ENCODE assay signal across 24 cellular contexts in genomic region chr5:124909734-124910133, GRCh38.
DNase-seq lines count a peak whose midpoint lies in the region; ATAC-seq and TF ChIP-seq lines count a peak whose summit lies in the region.
"Had no signal": no experiment of that assay in that cellular context is flagged by ENCODE, and none has a peak within 500 bp of the region (broad histone marks: within the 10 kb centered on the region; RNA-seq: fewer than 3 reads in every experiment).

No MANE protein-coding gene starts in this region.

- TF ChIP-seq CTCF in HEK293 (tag by site-specific recombination; IDR thresholded peaks at IDR 0.05) (no peak), VCaP (conservative IDR thresholded peaks at IDR 0.05) (no peak), neural progenitor cell (IDR thresholded peaks at IDR 0.05) (no peak)

- peaks cover 24% of the 10 kb centered on the region for H3K9me3 Mint-ChIP-seq in neural progenitor cell
- H3K9me3 Mint-ChIP-seq: activated CD4-positive, alpha-beta T cell treated with anti-CD3 and anti-CD28 coated beads, Interleukin-2, amount 10 ng/mL, durations not matched to agents 7 days and 5 days; activated naive CD4-positive, alpha-beta T cell treated with anti-CD3 and anti-CD28 coated beads, Interleukin-2, amount 10 ng/mL, durations not matched to agents 7 days and 5 days; activated T-helper 1 cell treated with anti-CD3 and anti-CD28 coated beads, Interleukin-12 subunit alpha, Interleukin-12 subunit beta, Interleukin-2, Interleukin-4 antibody, amounts not matched to agents 30 ng/mL and 10 ng/mL and 1 ng/mL, durations not matched to agents 14 hours and 24 hours and 36 hours; GM23338 had no signal

- ATAC-seq in HG03097 (IDR thresholded peaks at IDR 0.05; ENCODE audit: low FRiP score, unreplicated experiment): no peak
- ATAC-seq: GM23338, K562, lower lobe of right lung had no signal

- H3K27me3 Mint-ChIP-seq in neural progenitor cell (ENCODE audit: insufficient read depth, low read depth): peaks cover 4% of the 10 kb centered on the region
- H3K27me3 Mint-ChIP-seq: activated naive CD4-positive, alpha-beta T cell treated with anti-CD3 and anti-CD28 coated beads, Interleukin-2, amount 10 ng/mL, durations not matched to agents 7 days and 5 days; CD4-positive, CD25-positive, alpha-beta regulatory T cell had no signal

- peak overlapping the region; percentile 16; the same call in 1 of the 2 replicates for H3K9ac ChIP-seq in BLaER1
- H3K9ac ChIP-seq in neural progenitor cell: no peak overlapping the region
- H3K9ac ChIP-seq: SK-N-SH had no signal

- peaks cover 16% of the 10 kb centered on the region for H3K36me3 Mint-ChIP-seq in neural progenitor cell
- H3K36me3 Mint-ChIP-seq: activated naive CD4-positive, alpha-beta T cell treated with anti-CD3 and anti-CD28 coated beads, Interleukin-2, amount 10 ng/mL, durations not matched to agents 7 days and 5 days; CD4-positive, CD25-positive, alpha-beta regulatory T cell had no signal

- H3F3A ChIP-seq in neural progenitor cell (ENCODE audit: low read depth): peaks cover 47% of the 10 kb centered on the region

- H2AFZ ChIP-seq in neural progenitor cell (replicated peaks): no peak overlapping the region
- H2AFZ ChIP-seq: GM23338 had no signal

- no peaks in the 10 kb centered on the region for H3K79me2 ChIP-seq in neural progenitor cell (ENCODE audit: low read depth)

- H3K4me1 ChIP-seq in BLaER1: peaks cover 100% of the 10 kb centered on the region
- peaks cover 47% of the 10 kb centered on the region for H3K4me1 ChIP-seq in HEK293 (ENCODE audit: control insufficient read depth, insufficient read depth, low read length)
- H3K4me1 ChIP-seq in neural progenitor cell: peaks cover 52% of the 10 kb centered on the region

- H3K27ac ChIP-seq in BLaER1: peak overlapping the region; percentile 89
- peak overlapping the region; percentile 80 for H3K27ac ChIP-seq in HEK293 (ENCODE audit: extremely low read depth, low read depth, low read length)
- H3K27ac ChIP-seq in VCaP: peak overlapping the region; percentile 88
- H3K27ac ChIP-seq in neural progenitor cell: no peak overlapping the region
- H3K27ac ChIP-seq: lower lobe of right lung had no signal

- H3K9me3 ChIP-seq in BLaER1: peaks cover 7% of the 10 kb centered on the region; the same call in 1 of the 2 replicates
- H3K9me3 ChIP-seq in HEK293 (ENCODE audit: control insufficient read depth, insufficient read depth, low read depth, low read length): no peaks in the 10 kb centered on the region
- no peaks in the 10 kb centered on the region for H3K9me3 ChIP-seq in neural progenitor cell (ENCODE audit: low read depth)
- H3K9me3 ChIP-seq: lower lobe of right lung, MG63, SK-N-SH had no signal

- DNase-seq in neural progenitor cell (ENCODE audit: low spot score): no peak
- no peak for DNase-seq in OCI-M2 (lab: John Stamatoyannopoulos, UW; ENCODE audit: unreplicated experiment)
- no peak for DNase-seq in cortex of kidney (lab: John Stamatoyannopoulos, UW)
- DNase-seq: activated CD4-positive, alpha-beta T cell treated with anti-CD3 and anti-CD28 coated beads, Interleukin-2, amount 10 ng/mL, durations not matched to agents 7 days and 5 days; activated naive CD4-positive, alpha-beta T cell treated with anti-CD3 and anti-CD28 coated beads, Interleukin-2, amount 10 ng/mL, durations not matched to agents 7 days and 5 days; amygdala; CD4-positive, CD25-positive, alpha-beta regulatory T cell; DMS153; lower lobe of right lung; MG63; NCI-H524; occipital lobe; stimulated activated CD4-positive, alpha-beta T cell treated with anti-CD3 and anti-CD28 coated beads, Interleukin-1b, Interleukin-23, amount 100 ng/mL, for 48 hours; substantia nigra had no signal

- H3K4me3 ChIP-seq in BLaER1 (no peak overlapping the region), HEK293 (ENCODE audit: low read depth, low read length) (no peak overlapping the region), neural progenitor cell (no peak overlapping the region)
- H3K4me3 ChIP-seq: cardiac muscle cell, GM23338, K562, lower lobe of right lung, MG63, skin epidermis had no signal

- peak overlapping the region; percentile 17 for H3K4me3 Mint-ChIP-seq in neural progenitor cell
- H3K4me3 Mint-ChIP-seq: activated CD4-positive, alpha-beta T cell treated with anti-CD3 and anti-CD28 coated beads, Interleukin-2, amount 10 ng/mL, durations not matched to agents 7 days and 5 days; activated naive CD4-positive, alpha-beta T cell treated with anti-CD3 and anti-CD28 coated beads, Interleukin-2, amount 10 ng/mL, durations not matched to agents 7 days and 5 days; activated T-helper 1 cell treated with anti-CD3 and anti-CD28 coated beads, Interleukin-12 subunit alpha, Interleukin-12 subunit beta, Interleukin-2, Interleukin-4 antibody, amounts not matched to agents 30 ng/mL and 10 ng/mL and 1 ng/mL, durations not matched to agents 14 hours and 24 hours and 36 hours; CD4-positive, CD25-positive, alpha-beta regulatory T cell; GM23338 had no signal

- POLR2A ChIA-PET in HEK293 (lab: Yijun Ruan, JAX): interaction anchor here (2.2 kb wide), 1 partner anchor 162 kb away, joined by 15 read pairs; no protein-coding TSS in a partner anchor

- H4K20me1 ChIP-seq in BLaER1 (no peaks in the 10 kb centered on the region), neural progenitor cell (ENCODE audit: low read depth) (no peaks in the 10 kb centered on the region)

- H3K36me3 ChIP-seq in BLaER1: no peaks in the 10 kb centered on the region
- no peaks in the 10 kb centered on the region for H3K36me3 ChIP-seq in HEK293 (ENCODE audit: control insufficient read depth in 2 of 2, insufficient read depth in 1 of 2, low read length in 2 of 2)
- H3K36me3 ChIP-seq in neural progenitor cell: no peaks in the 10 kb centered on the region
- H3K36me3 ChIP-seq: cardiac muscle cell, lower lobe of right lung, MG63 had no signal

- H3K27ac Mint-ChIP-seq in neural progenitor cell: peak overlapping the region; percentile 11
- H3K27ac Mint-ChIP-seq: activated CD4-positive, alpha-beta T cell treated with anti-CD3 and anti-CD28 coated beads, Interleukin-2, amount 10 ng/mL, durations not matched to agents 7 days and 5 days; activated naive CD4-positive, alpha-beta T cell treated with anti-CD3 and anti-CD28 coated beads, Interleukin-2, amount 10 ng/mL, durations not matched to agents 7 days and 5 days; activated T-helper 1 cell treated with anti-CD3 and anti-CD28 coated beads, Interleukin-12 subunit alpha, Interleukin-12 subunit beta, Interleukin-2, Interleukin-4 antibody, amounts not matched to agents 30 ng/mL and 10 ng/mL and 1 ng/mL, durations not matched to agents 14 hours and 24 hours and 36 hours; CD4-positive, CD25-positive, alpha-beta regulatory T cell; GM23338 had no signal

- H3K4me2 ChIP-seq in BLaER1: peak overlapping the region; percentile 74
- peak overlapping the region; percentile 33 for H3K4me2 ChIP-seq in neural progenitor cell
- H3K4me2 ChIP-seq: GM23338, SK-N-SH had no signal

- H3K4me1 Mint-ChIP-seq in neural progenitor cell: peaks cover 70% of the 10 kb centered on the region
- H3K4me1 Mint-ChIP-seq: activated CD4-positive, alpha-beta T cell treated with anti-CD3 and anti-CD28 coated beads, Interleukin-2, amount 10 ng/mL, durations not matched to agents 7 days and 5 days; activated naive CD4-positive, alpha-beta T cell treated with anti-CD3 and anti-CD28 coated beads, Interleukin-2, amount 10 ng/mL, durations not matched to agents 7 days and 5 days had no signal

- H3K27me3 ChIP-seq in BLaER1 (no peaks in the 10 kb centered on the region), neural progenitor cell (no peaks in the 10 kb centered on the region)
- H3K27me3 ChIP-seq: cardiac muscle cell, MG63 had no signal

- CTCF ChIA-PET in HEK293 (lab: Yijun Ruan, JAX): interaction anchor here (0.5 to 1.3 kb wide), 2 partner anchors 136 to 146 kb away, joined by 3 to 8 read pairs; no protein-coding TSS in a partner anchor

TF ChIP-seq in HEK293, 187 proteins besides CTCF, POLR2A, EP300 and RAD21:
- no peak for TF ChIP-seq ZNF701 (tag by site-specific recombination; IDR thresholded peaks at IDR 0.05)
- TF ChIP-seq ZNF670 (tag by site-specific recombination; IDR thresholded peaks at IDR 0.05; ENCODE audit: low read depth): no peak
- TF ChIP-seq MYNN (tag by site-specific recombination; IDR thresholded peaks at IDR 0.05; ENCODE audit: borderline replicate concordance): no peak
- no peak for TF ChIP-seq ZNF664 (tag by site-specific recombination; IDR thresholded peaks at IDR 0.05)
- no peak for TF ChIP-seq ZNF645 (tag by site-specific recombination; IDR thresholded peaks at IDR 0.05)
- no peak for TF ChIP-seq SP2 (tag by site-specific recombination; IDR thresholded peaks at IDR 0.05)
- TF ChIP-seq ZNF132 (tag by site-specific recombination; IDR thresholded peaks at IDR 0.05; ENCODE audit: borderline replicate concordance): no peak
- TF ChIP-seq HOXC10 (CRISPR knock-in tag; IDR thresholded peaks at IDR 0.05): no peak
- peak; percentile 96 for TF ChIP-seq SP7 (tag by site-specific recombination; IDR thresholded peaks at IDR 0.05)
- no peak for TF ChIP-seq ZNF777 (tag by site-specific recombination; IDR thresholded peaks at IDR 0.05; ENCODE audit: borderline replicate concordance)
- TF ChIP-seq ZNF843 (tag by site-specific recombination; IDR thresholded peaks at IDR 0.05): no peak
- TF ChIP-seq ZNF114 (tag by site-specific recombination; IDR thresholded peaks at IDR 0.05): no peak
- no peak for TF ChIP-seq ZXDB (tag by site-specific recombination; IDR thresholded peaks at IDR 0.05)
- TF ChIP-seq IKZF3 (tag by site-specific recombination; IDR thresholded peaks at IDR 0.05): peak; percentile 12; the same call in 1 of the 2 replicates
